In the genomic region with DNA sequence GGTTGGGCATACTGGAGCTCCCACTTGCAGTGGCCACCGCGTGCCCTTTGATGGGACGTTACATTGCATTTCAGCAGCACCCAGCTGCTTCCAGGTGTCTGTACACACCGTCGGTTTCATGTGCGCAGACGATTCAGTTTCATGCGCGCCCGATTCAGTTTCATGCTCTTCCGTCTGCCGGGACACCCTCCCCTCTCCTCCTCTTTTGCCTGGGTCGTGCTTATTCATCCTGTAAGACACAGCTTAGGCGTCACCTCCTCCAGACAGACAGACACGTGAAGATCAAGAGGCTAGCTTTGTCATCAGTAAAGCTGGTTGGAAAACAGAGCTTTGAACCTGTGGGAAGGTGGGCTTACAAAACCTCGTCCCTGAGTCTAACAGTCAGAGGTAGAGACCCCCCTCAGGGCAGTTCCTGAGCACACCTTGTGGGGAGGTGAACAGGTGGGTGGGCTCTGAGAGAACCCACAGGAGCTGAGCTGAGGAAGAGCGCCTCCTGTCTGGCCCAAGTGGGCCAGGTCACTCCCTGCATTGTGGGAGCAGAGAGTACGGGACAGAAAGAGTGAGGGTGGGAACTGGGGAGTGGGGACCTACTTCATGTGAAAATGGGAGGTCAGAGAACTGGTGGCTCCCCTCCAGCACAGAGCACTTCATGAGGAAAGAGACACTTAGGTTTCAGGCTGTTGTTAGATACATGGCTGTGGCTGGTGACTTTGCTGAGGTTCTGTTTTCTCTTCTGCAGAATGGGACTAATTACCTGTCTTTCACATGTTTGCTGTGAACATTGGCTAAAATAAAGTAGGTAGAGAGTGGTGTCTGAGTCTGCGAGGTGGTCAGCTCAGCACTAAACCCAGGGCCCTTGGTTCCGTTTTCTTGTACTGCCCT, we compare ENCODE assay signal across 20 cellular contexts.
A peak's percentile ranks its signal among the peaks of the same experiment; 100 is the strongest.
DNase-seq lines count a peak whose midpoint lies in the region; ATAC-seq, FAIRE-seq and TF ChIP-seq lines count a peak whose summit lies in the region.
"Had no signal": no experiment of that assay in that cellular context is flagged by ENCODE, and none has a peak within 500 bp of the region (broad histone marks: within the 10 kb centered on the region; RNA-seq: fewer than 3 reads in every experiment).

No MANE protein-coding gene starts in this region.

- H3K4ac ChIP-seq in IMR-90 (ENCODE audit: low read depth, low read length): no peak overlapping the region
- H3K4ac ChIP-seq in H1 (replicated peaks; ENCODE audit: insufficient read length, low read depth, low read length): no peak overlapping the region

- peaks cover 16% of the 10 kb centered on the region for H3K9me1 ChIP-seq in IMR-90 (ENCODE audit: insufficient read depth, low read length)

- CTCF ChIA-PET in Caco-2 (lab: Charles Lee) (interaction anchor here (1.9 to 6.2 kb wide), 3 partner anchors 130 to 162 kb away, joined by 10 to 86 read pairs (median 17); no protein-coding TSS in a partner anchor), IMR-90 (lab: Yijun Ruan, JAX) (interaction anchor here (0.6 kb wide), 1 partner anchor 716 kb away, joined by 5 read pairs; no protein-coding TSS in a partner anchor), H1 (lab: Charles Lee; ENCODE audit: partially characterized antibody) (interaction anchor here (0.6 to 6.0 kb wide), 13 partner anchors 10 to 315 kb away, joined by 3 to 71 read pairs (median 21); no protein-coding TSS in a partner anchor)

- no peak overlapping the region for H2AK9ac ChIP-seq in IMR-90 (replicated peaks; ENCODE audit: low read depth, low read length, poor library complexity)

- H2BK15ac ChIP-seq in IMR-90 (ENCODE audit: low read depth, low read length): no peak overlapping the region
- H2BK15ac ChIP-seq in H1 (ENCODE audit: low read length): no peak overlapping the region

- H3K9me2 ChIP-seq in hepatocyte (replicated peaks; ENCODE audit: insufficient read depth): no peaks in the 10 kb centered on the region

- H2BK120ac ChIP-seq in IMR-90 (ENCODE audit: low read depth, low read length) (no peak overlapping the region), H1 (replicated peaks; ENCODE audit: low read depth, low read length) (no peak overlapping the region)

- TF ChIP-seq EP300 in H1 (IDR thresholded peaks at IDR 0.05; ENCODE audit: borderline replicate concordance in 1 of 2, low read depth in 2 of 2, low read length in 2 of 2): no peak

- H3K27me3 Mint-ChIP-seq in Caco-2 (ENCODE audit: insufficient read depth, unreplicated experiment) (no peaks in the 10 kb centered on the region), nephron progenitor cell (ENCODE audit: low read depth, poor library complexity) (no peaks in the 10 kb centered on the region)
- H3K27me3 Mint-ChIP-seq: CD4-positive, alpha-beta T cell had no signal

- TF ChIP-seq CTCF in Caco-2 (IDR thresholded peaks at IDR 0.05; ENCODE audit: insufficient read depth in 1 of 2, low read depth in 1 of 2, low read length in 1 of 2, severe bottlenecking in 1 of 2, unreplicated experiment in 1 of 2) (no peak), IMR-90 (conservative IDR thresholded peaks at IDR 0.05; ENCODE audit: low read depth, low read length) (no peak), H1 (IDR thresholded peaks at IDR 0.05; ENCODE audit: control extremely low read depth in 1 of 3, insufficient read depth in 1 of 3, low read depth in 1 of 3, low read length in 3 of 3) (peak in 2 of 3 experiments; percentile 26 to 27; a peak in 3 of 4 replicates), nephron progenitor cell (IDR thresholded peaks at IDR 0.05) (no peak), testis (IDR thresholded peaks at IDR 0.05) (no peak), hepatocyte (IDR thresholded peaks at IDR 0.05; ENCODE audit: poor library complexity) (no peak)

- H4K91ac ChIP-seq in IMR-90 (ENCODE audit: insufficient read depth, low read depth, low read length) (no peak overlapping the region), H1 (replicated peaks; ENCODE audit: insufficient read length, low read length) (no peak overlapping the region)

- H3K4me1 Mint-ChIP-seq in Caco-2 (ENCODE audit: low read depth, unreplicated experiment) (peaks cover 10% of the 10 kb centered on the region), nephron progenitor cell (peaks cover 66% of the 10 kb centered on the region)

- no peaks in the 10 kb centered on the region for H3K36me3 Mint-ChIP-seq in Caco-2 (ENCODE audit: insufficient read depth, unreplicated experiment)
- peaks cover 5% of the 10 kb centered on the region for H3K36me3 Mint-ChIP-seq in nephron progenitor cell (ENCODE audit: low read depth)

- H3K9me3 ChIP-seq in Caco-2 (no peaks in the 10 kb centered on the region), IMR-90 (ENCODE audit: control insufficient read depth, insufficient read depth, low read length) (no peaks in the 10 kb centered on the region), H1 (ENCODE audit: insufficient read depth in 2 of 2, low read depth in 1 of 2, low read length in 1 of 2) (no peaks in the 10 kb centered on the region), testis (no peaks in the 10 kb centered on the region), hepatocyte (ENCODE audit: low read depth) (no peaks in the 10 kb centered on the region)

- no peak overlapping the region for H3K27ac ChIP-seq in IMR-90 (ENCODE audit: insufficient read depth, low read length)
- no peak overlapping the region for H3K27ac ChIP-seq in H1 (ENCODE audit: low read depth, low read length)
- no peak overlapping the region for H3K27ac ChIP-seq in testis
- H3K27ac ChIP-seq in hepatocyte: no peak overlapping the region
- H3K27ac ChIP-seq: HL-60 had no signal

- H3K36me3 ChIP-seq in Caco-2 (ENCODE audit: control insufficient read depth, insufficient read depth, low read length) (no peaks in the 10 kb centered on the region), IMR-90 (ENCODE audit: control insufficient read depth, insufficient read depth, low read length) (no peaks in the 10 kb centered on the region), H1 (ENCODE audit: control insufficient read depth in 2 of 4, insufficient read depth in 4 of 4, low read length in 3 of 4) (no peaks in the 10 kb centered on the region), testis (ENCODE audit: low read depth, missing control alignments) (no peaks in the 10 kb centered on the region), hepatocyte (replicated peaks; ENCODE audit: insufficient read depth, low read depth) (no peaks in the 10 kb centered on the region)

- no peak overlapping the region for H2BK12ac ChIP-seq in H1 (ENCODE audit: low read depth, low read length)

- intact Hi-C loops in Caco-2 (cut with micrococcal nuclease; ENCODE audit: unreplicated experiment): loop anchor here (5.0 to 10.0 kb wide), 2 partner anchors 99 to 246 kb away; no protein-coding TSS in a partner anchor
- intact Hi-C loops in IMR-90 (cut with micrococcal nuclease): loop anchor here (10.0 kb wide), 3 partner anchors 296 to 456 kb away; no protein-coding TSS in a partner anchor
- intact Hi-C loops in testis (cut with DNase I; ENCODE audit: low total_unique reads): no loop called here

- H3K23ac ChIP-seq in IMR-90 (ENCODE audit: low read depth, low read length): no peak overlapping the region
- H3K23ac ChIP-seq in H1 (ENCODE audit: insufficient read length): no peak overlapping the region

- POLR2A ChIA-PET in Caco-2 (lab: Charles Lee): no interaction called here
- POLR2A ChIA-PET in IMR-90 (lab: Charles Lee; ENCODE audit: unreplicated experiment): no interaction called here
- POLR2A ChIA-PET in H1 (lab: Charles Lee; ENCODE audit: partially characterized antibody): interaction anchor here (0.6 kb wide), 1 partner anchor 44 kb away, joined by 3 read pairs; no protein-coding TSS in a partner anchor

- DNase-seq in Caco-2: no peak
- DNase-seq in IMR-90: no peak
- no peak for DNase-seq in H1 (ENCODE audit: low read depth in 1 of 2, low spot score in 2 of 2)
- DNase-seq in nephron progenitor cell: no peak
- no peak for DNase-seq in testis
- DNase-seq in hepatocyte (ENCODE audit: low spot score): no peak
- no peak for DNase-seq in NCI-H446 treated with DMSO at 0.1 percent for 48 hours (lab: John Stamatoyannopoulos, UW)
- DNase-seq: AML-193; CD4-positive, alpha-beta T cell; DMS79 treated with DMSO at 0.1 percent for 48 hours; MM.1S; NCI-H187 treated with DMSO at 0.1 percent for 48 hours; NCI-H2227 treated with DMSO at 0.1 percent for 48 hours had no signal

- TF ChIP-seq RAD21 in IMR-90 (IDR thresholded peaks at IDR 0.05; ENCODE audit: low read length): no peak
- TF ChIP-seq RAD21 in H1 (IDR thresholded peaks at IDR 0.05 in 1 of 2, conservative IDR thresholded peaks at IDR 0.05 in 1 of 2; ENCODE audit: low read depth in 2 of 2, low read length in 2 of 2): no peak

- no peak overlapping the region for H3K9ac ChIP-seq in IMR-90 (ENCODE audit: low read depth, low read length)
- no peak overlapping the region for H3K9ac ChIP-seq in H1 (replicated peaks in 1 of 4; ENCODE audit: extremely low read depth in 1 of 4, low read depth in 3 of 4, low read length in 3 of 4)

- H3K9me3 Mint-ChIP-seq in Caco-2 (ENCODE audit: unreplicated experiment): no peaks in the 10 kb centered on the region
- H3K9me3 Mint-ChIP-seq in nephron progenitor cell: peaks cover 5% of the 10 kb centered on the region
- H3K9me3 Mint-ChIP-seq: CD4-positive, alpha-beta T cell had no signal

- H2AK5ac ChIP-seq in IMR-90 (ENCODE audit: low read depth, low read length) (peak overlapping the region; percentile 45; the same call in 1 of the 2 replicates), H1 (ENCODE audit: low read depth, low read length) (no peak overlapping the region)

- FAIRE-seq in H1 (lab: Jason Lieb, UNC): no peak
- FAIRE-seq: D721Med, G401.6, GM12891 had no signal

- no peak for ATAC-seq in IMR-90 (ENCODE audit: low read depth)
- no peak for ATAC-seq in HG02885 (IDR thresholded peaks at IDR 0.05; ENCODE audit: poor library complexity, unreplicated experiment)
- ATAC-seq: Panc1, SK-N-SH treated with all-trans-retinoic acid at 6 μM for 48 hours had no signal

- peak overlapping the region; percentile 76 for H3K27ac Mint-ChIP-seq in Caco-2 (ENCODE audit: unreplicated experiment)
- H3K27ac Mint-ChIP-seq in nephron progenitor cell: no peak overlapping the region
- H3K27ac Mint-ChIP-seq: CD4-positive, alpha-beta T cell had no signal

- H2BK5ac ChIP-seq in IMR-90 (ENCODE audit: low read depth, low read length, poor library complexity, severe bottlenecking) (no peak overlapping the region), H1 (ENCODE audit: low read depth, low read length) (no peak overlapping the region)

- H3K4me2 ChIP-seq in IMR-90 (ENCODE audit: low read depth, low read length) (no peak overlapping the region), H1 (ENCODE audit: insufficient read depth in 1 of 2, low read depth in 2 of 2, low read length in 2 of 2) (no peak overlapping the region; a peak in 1 of 4 replicates), hepatocyte (no peak overlapping the region)

- H3K4me1 ChIP-seq in Caco-2: peaks cover 5% of the 10 kb centered on the region; the same call in 1 of the 2 replicates
- H3K4me1 ChIP-seq in IMR-90 (ENCODE audit: control insufficient read depth, insufficient read depth, low read length): peaks cover 23% of the 10 kb centered on the region
- peaks cover 0 to 7% (median 3%) of the 10 kb centered on the region in 4 experiments; a peak in 5 of 7 replicates for H3K4me1 ChIP-seq in H1 (replicated peaks in 1 of 4; ENCODE audit: control insufficient read depth in 3 of 4, insufficient read depth in 4 of 4, low read length in 3 of 4)
- H3K4me1 ChIP-seq in testis: peaks cover 29% of the 10 kb centered on the region
- peaks cover 30% of the 10 kb centered on the region for H3K4me1 ChIP-seq in hepatocyte (ENCODE audit: insufficient read depth)

- H3K23me2 ChIP-seq in H1 (ENCODE audit: low read depth, low read length): no peaks in the 10 kb centered on the region; the same call in 1 of the 2 replicates

- H3K79me2 ChIP-seq in H1 (ENCODE audit: control insufficient read depth in 1 of 2, insufficient read depth in 2 of 2, low read length in 2 of 2): no peaks in the 10 kb centered on the region
- no peaks in the 10 kb centered on the region for H3K79me2 ChIP-seq in hepatocyte

- H3K4me3 Mint-ChIP-seq in Caco-2 (ENCODE audit: unreplicated experiment): no peak overlapping the region
- H3K4me3 Mint-ChIP-seq in nephron progenitor cell: peak overlapping the region; percentile 10
- H3K4me3 Mint-ChIP-seq: CD4-positive, alpha-beta T cell had no signal

- dilution Hi-C loops in IMR-90 (cut with HindIII; ENCODE audit: low sequenced_read_pairs, unreplicated experiment): no loop called here

- H3K14ac ChIP-seq in IMR-90 (replicated peaks; ENCODE audit: low read depth, low read length) (no peak overlapping the region), H1 (ENCODE audit: insufficient read length) (no peak overlapping the region)

- no peak overlapping the region for H3K56ac ChIP-seq in IMR-90 (ENCODE audit: extremely low read depth, insufficient read depth, low read length)
- H3K56ac ChIP-seq in H1 (replicated peaks; ENCODE audit: insufficient read length, low read depth, low read length): no peak overlapping the region

- H2BK20ac ChIP-seq in IMR-90 (ENCODE audit: low read depth, low read length) (no peak overlapping the region), H1 (ENCODE audit: low read length) (no peak overlapping the region)

- TF ChIP-seq POLR2A in IMR-90 (IDR thresholded peaks at IDR 0.05; ENCODE audit: low read depth, low read length) (no peak), H1 (IDR thresholded peaks at IDR 0.05; ENCODE audit: control extremely low read depth in 1 of 2, low read depth in 2 of 2, low read length in 2 of 2) (no peak), testis (IDR thresholded peaks at IDR 0.05) (no peak)

- no TSS peak for BruUV-seq in Caco-2 (replicated peaks; lab: Mats Ljungman, UMichigan)
- BruUV-seq in IMR-90 (replicated peaks; lab: Mats Ljungman, UMichigan): no TSS peak

- in situ Hi-C loops in IMR-90 (cut with MboI; ENCODE audit: low sequenced_read_pairs): loop anchor here (10.0 kb wide), 3 partner anchors 106 to 716 kb away; no protein-coding TSS in a partner anchor

- H2AFZ ChIP-seq in IMR-90 (replicated peaks; ENCODE audit: low read length, poor library complexity) (no peak overlapping the region), H1 (ENCODE audit: low read length) (no peak overlapping the region), hepatocyte (no peak overlapping the region)

- H4K5ac ChIP-seq in IMR-90 (ENCODE audit: low read depth, low read length) (no peak overlapping the region), H1 (ENCODE audit: insufficient read length, low read depth, low read length) (no peak overlapping the region)

- H3K4me3 ChIP-seq in Caco-2 (ENCODE audit: low read depth, low read length) (no peak overlapping the region), IMR-90 (ENCODE audit: insufficient read depth, low read depth, low read length) (no peak overlapping the region), H1 (ENCODE audit: extremely low read depth in 1 of 4, insufficient read depth in 2 of 4, low read depth in 3 of 4, low read length in 4 of 4) (no peak overlapping the region), testis (no peak overlapping the region), hepatocyte (no peak overlapping the region)

- H3K18ac ChIP-seq in IMR-90 (ENCODE audit: low read depth, low read length) (no peak overlapping the region), H1 (ENCODE audit: extremely low read depth, low read length) (no peak overlapping the region; the same call in 1 of the 2 replicates)

- WGBS in IMR-90 (ENCODE audit: extremely low coverage in 2 of 2, insufficient read length in 1 of 2), 2 experiments: 96% methylated on average over 9 of the region's 20 CpGs; no CpG with 5 or more reads in 1 of the 2 experiments
- WGBS in H1 (ENCODE audit: extremely low coverage in 1 of 2, insufficient coverage in 1 of 2, insufficient read length in 1 of 2, insufficient replicate concordance in 2 of 2, low coverage in 1 of 2, low lambda C conversion rate in 2 of 2, missing lambda C conversion rate in 1 of 2), 2 experiments: 94% methylated on average over 20 of the region's 20 CpGs; no CpG with 5 or more reads in 1 of the 2 experiments
- WGBS in testis, 2 donors: 93 to 95% methylated on average over 20 of the region's 20 CpGs
- WGBS in hepatocyte (ENCODE audit: low lambda C conversion rate, missing lambda C conversion rate): 93% methylated on average over 20 of the region's 20 CpGs

- H3K79me1 ChIP-seq in IMR-90 (ENCODE audit: low read depth in 1 of 2, low read length in 2 of 2): peaks cover 2 to 20% of the 10 kb centered on the region in 2 experiments; a peak in 2 of 4 replicates
- no peaks in the 10 kb centered on the region; the same call in 1 of the 2 replicates for H3K79me1 ChIP-seq in H1 (ENCODE audit: low read depth, low read length)

- no peak overlapping the region for H4K8ac ChIP-seq in IMR-90 (ENCODE audit: low read depth in 2 of 2, low read length in 2 of 2)
- H4K8ac ChIP-seq in H1 (ENCODE audit: extremely low read depth, insufficient read depth, low read length): no peak overlapping the region

- peaks cover 29% of the 10 kb centered on the region; the same call in 1 of the 2 replicates for H4K20me1 ChIP-seq in IMR-90 (ENCODE audit: insufficient read depth, low read length)
- no peaks in the 10 kb centered on the region for H4K20me1 ChIP-seq in H1 (replicated peaks in 1 of 2; ENCODE audit: control insufficient read depth in 1 of 2, insufficient read depth in 2 of 2, low read length in 2 of 2)
- no peaks in the 10 kb centered on the region for H4K20me1 ChIP-seq in hepatocyte (ENCODE audit: insufficient read depth, poor library complexity, severe bottlenecking)

- H3K27me3 ChIP-seq in Caco-2 (replicated peaks; ENCODE audit: control insufficient read depth, insufficient read depth, low read length): no peaks in the 10 kb centered on the region
- H3K27me3 ChIP-seq in IMR-90 (ENCODE audit: control insufficient read depth, insufficient read depth, low read length): no peaks in the 10 kb centered on the region
- H3K27me3 ChIP-seq in H1 (replicated peaks in 1 of 4; ENCODE audit: control insufficient read depth in 3 of 4, extremely low read depth in 1 of 4, insufficient read depth in 3 of 4, low read length in 3 of 4): no peaks in the 10 kb centered on the region
- H3K27me3 ChIP-seq in testis: no peaks in the 10 kb centered on the region
- no peaks in the 10 kb centered on the region for H3K27me3 ChIP-seq in hepatocyte

Comparison
In these comparisons a context has a peak if more than half of its experiments do, and no peak if none do; other contexts are left out.
1. CTCF ChIP-seq: peak in H1 (2 of 3); none in Caco-2 (0 of 2), IMR-90 (single experiment), nephron progenitor cell (single experiment), testis (0 of 3) and hepatocyte (single experiment).